In genomic region chr6:169254456-169255316, GRCh38 we compare ENCODE assay signal across 15 cellular contexts. TPM values are rescaled to one million over a fixed set of nuclear protein-coding genes. Genes with fewer than 3 reads are reported as not detected.
DNase-seq lines count a peak whose midpoint lies in the region; ATAC-seq and TF ChIP-seq lines count a peak whose summit lies in the region.
"Had no signal": no experiment of that assay in that cellular context is flagged by ENCODE, and none has a peak within 500 bp of the region (broad histone marks: within the 10 kb centered on the region; RNA-seq: fewer than 3 reads in every experiment).

No MANE protein-coding gene starts in this region.

- TF ChIP-seq EP300 in stomach (IDR thresholded peaks at IDR 0.05), result no peak

- H3K4me1 Mint-ChIP-seq in HFFc6 (ENCODE audit: low read depth) (peaks cover 36% of the 10 kb centered on the region), neural crest cell (peaks cover 24% of the 10 kb centered on the region)

- H3K27ac Mint-ChIP-seq in HFFc6 (no peak overlapping the region; the same call in 1 of the 2 replicates), neural crest cell (ENCODE audit: unreplicated experiment) (peak overlapping the region; percentile 81)
- H3K27ac Mint-ChIP-seq: activated T-helper 2 cell treated with anti-CD3 and anti-CD28 coated beads, Interferon-gamma antibody, Interleukin-2, Interleukin-4, amounts not matched to agents 10 μg/mL and 5 μg/mL and 100 μg/mL, durations not matched to agents 14 hours and 24 hours and 36 hours; endodermal cell; naive thymus-derived CD4-positive, alpha-beta T cell; T-helper 1 cell treated with Interleukin-12 subunit alpha and Interleukin-12 subunit beta and Interleukin-4 antibody, amounts not matched to agents 30 μg/mL and 1 μg/mL, for 36 hours had no signal

- H3K9me3 ChIP-seq in stomach, result peaks cover 0 to 12% (median 0%) of the 10 kb centered on the region in 4 donors

- H3K36me3 Mint-ChIP-seq in HFFc6 (ENCODE audit: low read depth), result peaks cover 34% of the 10 kb centered on the region
- no peaks in the 10 kb centered on the region for H3K36me3 Mint-ChIP-seq in neural crest cell (ENCODE audit: low read depth)

- H3K27ac ChIP-seq in ACC112 (ENCODE audit: low read depth, low read length) (no peak overlapping the region), coronary artery (peak overlapping the region; percentile 48 to 93), stomach (no peak overlapping the region)

- H3K27me3 Mint-ChIP-seq in HFFc6 (ENCODE audit: insufficient read depth), result peaks cover 13% of the 10 kb centered on the region
- H3K27me3 Mint-ChIP-seq in neural crest cell (ENCODE audit: low read depth), result peaks cover 74% of the 10 kb centered on the region

- H3K4me1 ChIP-seq in ACC112 (ENCODE audit: control insufficient read depth, insufficient read depth, low read length, unreplicated experiment) (peaks cover 29% of the 10 kb centered on the region), stomach (peaks cover 9 to 29% (median 19%) of the 10 kb centered on the region in 4 donors)

- H2AFZ ChIP-seq in ACC112 (ENCODE audit: low read length, unreplicated experiment), result no peak overlapping the region

- TF ChIP-seq CTCF in HFFc6 (IDR thresholded peaks at IDR 0.05) (no peak), coronary artery (IDR thresholded peaks at IDR 0.05) (no peak), neural crest cell (conservative IDR thresholded peaks at IDR 0.05) (no peak), stomach (IDR thresholded peaks at IDR 0.05) (no peak)

- no peak for ATAC-seq in GM18861 (IDR thresholded peaks at IDR 0.05; ENCODE audit: unreplicated experiment)
- ATAC-seq: naive thymus-derived CD4-positive, alpha-beta T cell had no signal

- H3K27me3 ChIP-seq in ACC112 (ENCODE audit: insufficient read depth, low read length) (0 out of 2 replicates have a peak, but pooled peaks cover 3% of the 10 kb centered on the region), stomach (peaks cover 0 to 52% (median 22%) of the 10 kb centered on the region in 3 donors)

- 28 to 66% (median 42%) methylated on average over 17 to 19 of the region's 19 CpGs for WGBS in stomach, 5 donors

- H3K36me3 ChIP-seq in ACC112 (ENCODE audit: insufficient read depth, low read length) (no peaks in the 10 kb centered on the region), stomach (no peaks in the 10 kb centered on the region)

- no peak for TF ChIP-seq POLR2A in stomach (IDR thresholded peaks at IDR 0.05)

- H3K9me3 Mint-ChIP-seq in HFFc6 (peaks cover 4% of the 10 kb centered on the region; the same call in 1 of the 2 replicates), neural crest cell (no peaks in the 10 kb centered on the region)
- H3K9me3 Mint-ChIP-seq: activated T-helper 2 cell treated with anti-CD3 and anti-CD28 coated beads, Interferon-gamma antibody, Interleukin-2, Interleukin-4, amounts not matched to agents 10 μg/mL and 5 μg/mL and 100 μg/mL, durations not matched to agents 14 hours and 24 hours and 36 hours; endodermal cell; T-helper 1 cell treated with Interleukin-12 subunit alpha and Interleukin-12 subunit beta and Interleukin-4 antibody, amounts not matched to agents 30 μg/mL and 1 μg/mL, for 36 hours had no signal

- peaks cover 33% of the 10 kb centered on the region for H3K79me2 ChIP-seq in ACC112 (ENCODE audit: control insufficient read depth, insufficient read depth, low read length, unreplicated experiment)

- peak overlapping the region; percentile 88 for H3K4me3 ChIP-seq in ACC112 (ENCODE audit: low read depth, low read length)
- no peak overlapping the region for H3K4me3 ChIP-seq in coronary artery
- H3K4me3 ChIP-seq in stomach, result no peak overlapping the region

- intact Hi-C loops in stomach (cut with DNase I; ENCODE audit: low total_unique reads), result no loop called here

- H3K4me3 Mint-ChIP-seq in HFFc6 (0 out of 2 replicates have a peak overlapping the region, but pooled peaks have one; percentile 98), neural crest cell (no peak overlapping the region)
- H3K4me3 Mint-ChIP-seq: T-helper 1 cell treated with Interleukin-12 subunit alpha and Interleukin-12 subunit beta and Interleukin-4 antibody, amounts not matched to agents 30 μg/mL and 1 μg/mL, for 36 hours had no signal

- DNase-seq in HFFc6 (no peak), coronary artery (ENCODE audit: low spot score) (no peak), neural crest cell (ENCODE audit: low read depth, low spot score) (no peak), stomach (no peak), NCI-H1694 (lab: John Stamatoyannopoulos, UW) (no peak), HPDE6-E6E7 (ENCODE audit: extremely low spot score) (no peak)
- DNase-seq: activated CD8-positive, alpha-beta memory T cell treated with anti-CD3 and anti-CD28 coated beads for 24 hours; cerebellar nuclear complex; naive thymus-derived CD4-positive, alpha-beta T cell; stimulated activated CD4-positive, alpha-beta T cell treated with anti-CD3 and anti-CD28 coated beads, Interleukin-1b, Interleukin-23, amount 100 ng/mL, for 48 hours had no signal

RNA-seq across cellular contexts. Expression of gene THBS2, which starts 1.0 kb away (rescaled TPM):
- total RNA-seq in HFFc6 (2021; fragmentation: NEBNext Ultra II Directional; extraction: Animal tissue kit (Norgen Biotek cat#: 25700)), result 100 to 1,000 TPM; 156 to 254 (median 218) TPM
- total RNA-seq in neural crest cell, result 0.39 and 1.3 TPM in 2 replicates
- 10 to 100 TPM in 2 of 5 donors, 1 to 10 TPM in 2, under 1 TPM in 1; under 0.01 to 56.0 (median 7.7) TPM for total RNA-seq in stomach
- polyA plus RNA-seq in stomach, result under 1 TPM; 0.31 to 0.87 (median 0.70) TPM
- total RNA-seq: activated T-helper 2 cell treated with anti-CD3 and anti-CD28 coated beads, Interferon-gamma antibody, Interleukin-2, Interleukin-4, amounts not matched to agents 10 μg/mL and 5 μg/mL and 100 μg/mL, durations not matched to agents 14 hours and 24 hours and 36 hours; naive thymus-derived CD4-positive, alpha-beta T cell had no signal

Comparison
In these comparisons a context has a peak if more than half of its experiments do, and no peak if none do; other contexts are left out.
1. H3K27ac ChIP-seq: peak in coronary artery (2 of 2); none in ACC112 (single experiment) and stomach (0 of 5).